In the genomic region with DNA sequence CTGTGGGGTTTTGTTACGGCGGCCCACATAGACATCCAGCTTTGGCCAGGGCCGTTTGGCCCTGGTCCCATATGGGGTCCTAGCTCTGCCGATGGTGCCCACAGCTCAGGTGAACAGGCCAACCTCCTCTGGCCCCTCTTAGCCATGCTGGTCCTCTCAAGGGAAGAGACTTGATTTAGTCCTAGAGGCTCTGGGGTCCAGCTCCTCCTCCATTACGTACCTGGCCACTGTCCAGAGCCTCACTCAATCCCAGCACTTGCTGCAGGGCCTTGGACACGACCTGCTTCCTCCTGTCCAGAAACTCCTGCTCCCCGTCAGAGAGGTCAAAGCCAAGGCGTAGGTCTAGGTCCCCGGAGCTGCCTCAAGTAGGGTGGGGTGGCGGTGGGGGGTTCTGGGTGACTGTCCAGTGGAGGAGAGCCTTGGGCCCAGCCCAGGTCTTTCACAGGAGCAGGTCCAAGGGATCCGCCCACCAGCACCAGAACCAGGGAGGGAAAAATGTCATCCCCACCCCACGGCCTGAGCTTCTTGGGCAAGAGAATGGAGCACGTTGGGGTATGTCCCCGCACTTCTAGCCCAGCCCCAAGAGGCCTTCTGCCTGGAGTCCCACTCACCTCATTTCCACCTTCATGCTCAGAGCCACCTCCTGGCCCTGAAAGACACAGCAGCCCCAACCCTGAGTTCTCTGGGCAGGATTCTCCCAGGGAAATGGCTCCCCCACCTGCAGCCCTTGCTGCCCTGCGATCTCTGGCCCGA, we compare ENCODE assay signal across 21 cellular contexts. TPM values are rescaled to one million over a fixed set of nuclear protein-coding genes. Genes with fewer than 3 reads are reported as not detected.
"Had no signal": no experiment of that assay in that cellular context is flagged by ENCODE, and none has a peak within 500 bp of the region (broad histone marks: within the 10 kb centered on the region; RNA-seq: fewer than 3 reads in every experiment).

No MANE protein-coding gene starts in this region.

- H3K27ac Mint-ChIP-seq: activated CD4-positive, alpha-beta memory T cell treated with anti-CD3 and anti-CD28 coated beads for 36 hours; activated T-cell treated with anti-CD3 and anti-CD28 coated beads, Interleukin-2, amount 50 U/mL, for 72 hours; dendritic cell treated with granulocyte-macrophage colony-stimulating factor and Interleukin-4, amounts not matched to agents 40 ng/mL and 50 ng/mL, for 4 days; effector memory CD8-positive, alpha-beta T cell; natural killer cell treated with Interleukin-12 subunit alpha and Interleukin-12 subunit beta and Interleukin-15 and Interleukin-18, amount 100 ng/mL, for 72 hours had no signal

- H3K9me3 Mint-ChIP-seq: activated CD4-positive, alpha-beta memory T cell treated with anti-CD3 and anti-CD28 coated beads for 36 hours; activated T-cell treated with anti-CD3 and anti-CD28 coated beads, Interleukin-2, amount 50 U/mL, for 72 hours; dendritic cell treated with granulocyte-macrophage colony-stimulating factor and Interleukin-4, amounts not matched to agents 40 ng/mL and 50 ng/mL, for 4 days; effector memory CD8-positive, alpha-beta T cell; natural killer cell treated with Interleukin-12 subunit alpha and Interleukin-12 subunit beta and Interleukin-15 and Interleukin-18, amount 100 ng/mL, for 72 hours had no signal

- H3K27me3 Mint-ChIP-seq: activated CD4-positive, alpha-beta memory T cell treated with anti-CD3 and anti-CD28 coated beads for 36 hours; natural killer cell treated with Interleukin-12 subunit alpha and Interleukin-12 subunit beta and Interleukin-15 and Interleukin-18, amount 100 ng/mL, for 72 hours had no signal

- ATAC-seq: activated CD4-positive, CD25-positive, alpha-beta regulatory T cell treated with anti-CD3 and anti-CD28 coated beads, Interleukin-2, amount 50 U/mL, for 24 hours; activated T-cell treated with anti-CD3 and anti-CD28 coated beads, Interleukin-2, amount 50 U/mL, for 72 hours; effector memory CD8-positive, alpha-beta T cell; left colon; natural killer cell treated with Interleukin-12 subunit alpha and Interleukin-12 subunit beta and Interleukin-15 and Interleukin-18, amount 100 ng/mL, for 72 hours had no signal

- H3K36me3 ChIP-seq: adrenal gland, sigmoid colon had no signal

- H3K27ac ChIP-seq: adrenal gland, sigmoid colon had no signal

- H3K27me3 ChIP-seq: adrenal gland, sigmoid colon had no signal

- DNase-seq: activated CD4-positive, alpha-beta memory T cell treated with anti-CD3 and anti-CD28 coated beads for 36 hours; activated naive CD4-positive, alpha-beta T cell treated with Interleukin-2 at 50 U/mL for 16 hours; activated T-cell treated with anti-CD3 and anti-CD28 coated beads, Interleukin-2, amount 50 U/mL, for 72 hours; central memory CD4-positive, alpha-beta T cell; effector memory CD8-positive, alpha-beta T cell; hippocampal formation; left colon; sigmoid colon; stimulated activated CD4-positive, alpha-beta T cell treated with anti-CD3 and anti-CD28 coated beads, Interleukin-12 subunit alpha, Interleukin-12 subunit beta, amount 100 ng/mL, for 4 hours; stimulated activated naive CD4-positive, alpha-beta T cell; T-helper 2 cell had no signal

- H3K36me3 Mint-ChIP-seq: activated CD4-positive, alpha-beta memory T cell treated with anti-CD3 and anti-CD28 coated beads for 36 hours; natural killer cell treated with Interleukin-12 subunit alpha and Interleukin-12 subunit beta and Interleukin-15 and Interleukin-18, amount 100 ng/mL, for 72 hours had no signal

- H3K4me3 Mint-ChIP-seq: activated CD4-positive, alpha-beta memory T cell treated with anti-CD3 and anti-CD28 coated beads for 36 hours; activated T-cell treated with anti-CD3 and anti-CD28 coated beads, Interleukin-2, amount 50 U/mL, for 72 hours; dendritic cell treated with granulocyte-macrophage colony-stimulating factor and Interleukin-4, amounts not matched to agents 40 ng/mL and 50 ng/mL, for 4 days; effector memory CD8-positive, alpha-beta T cell; natural killer cell treated with Interleukin-12 subunit alpha and Interleukin-12 subunit beta and Interleukin-15 and Interleukin-18, amount 100 ng/mL, for 72 hours had no signal

- H3K4me3 ChIP-seq: adrenal gland, lung, sigmoid colon had no signal

- H3K4me1 ChIP-seq: adrenal gland, sigmoid colon had no signal

RNA-seq across cellular contexts. Expression of a gene that starts 6.8 kb away (rescaled TPM):
- total RNA-seq: activated CD4-positive, alpha-beta memory T cell treated with anti-CD3 and anti-CD28 coated beads for 36 hours; glomerular endothelial cell; natural killer cell treated with Interleukin-12 subunit alpha and Interleukin-12 subunit beta and Interleukin-15 and Interleukin-18, amount 100 ng/mL, for 72 hours; omental fat pad; pulmonary artery endothelial cell; temporal lobe had no signal

RNA-seq across cellular contexts. Expression of a gene that starts 55.3 kb away (rescaled TPM):
- total RNA-seq: activated CD4-positive, alpha-beta memory T cell treated with anti-CD3 and anti-CD28 coated beads for 36 hours; activated T-cell treated with anti-CD3 and anti-CD28 coated beads, Interleukin-2, amount 50 U/mL, for 72 hours; epithelial cell of proximal tubule; glomerular endothelial cell; natural killer cell treated with Interleukin-12 subunit alpha and Interleukin-12 subunit beta and Interleukin-15 and Interleukin-18, amount 100 ng/mL, for 72 hours; pulmonary artery endothelial cell; temporal lobe had no signal
